In the genomic region with DNA sequence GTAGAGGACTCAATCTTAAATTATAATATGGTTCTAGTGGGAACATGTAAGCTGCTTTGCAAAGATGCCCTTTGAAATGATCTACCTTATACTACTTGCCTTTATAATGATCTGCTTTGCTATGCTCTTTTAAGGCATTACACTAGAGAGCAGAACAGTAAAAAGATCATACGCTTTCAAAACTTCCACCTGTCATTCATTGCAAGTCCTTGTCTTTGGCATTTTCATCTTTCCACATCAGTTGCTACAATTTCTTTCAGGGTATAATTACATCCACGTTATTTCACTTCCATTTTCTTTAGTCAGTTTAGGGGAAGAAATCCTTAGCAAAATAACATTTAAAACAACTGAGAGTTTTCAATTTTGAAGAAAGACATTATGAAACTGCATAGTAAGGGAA, we compare ENCODE assay signal across 33 cellular contexts.
"Had no signal": no experiment of that assay in that cellular context is flagged by ENCODE, and none has a peak within 500 bp of the region (broad histone marks: within the 10 kb centered on the region; RNA-seq: fewer than 3 reads in every experiment).

No MANE protein-coding gene starts in this region.

- H3K27ac ChIP-seq: KMS-11 had no signal

- H3K9me3 ChIP-seq: MG63 had no signal

- H3K27me3 ChIP-seq: MG63 had no signal

- H3K9ac ChIP-seq: KMS-11 had no signal

- DNase-seq: Kasumi-1, KG1, MG63, MM.1S, MV-4-11, NCI-H1048, NCI-H1092, NCI-H1092 treated with DMSO at 0.1 percent for 48 hours, NCI-H1105, NCI-H1105 treated with DMSO at 0.1 percent for 48 hours, NCI-H1417, NCI-H1417 treated with DMSO at 0.1 percent for 48 hours, NCI-H1436, NCI-H1436 treated with DMSO at 0.1 percent for 48 hours, NCI-H146, NCI-H1694, NCI-H1694 treated with DMSO at 0.1 percent for 48 hours, NCI-H187, NCI-H187 treated with DMSO at 0.1 percent for 48 hours, NCI-H1930, NCI-H2029, NCI-H2029 treated with DMSO at 0.1 percent for 48 hours, NCI-H2081, NCI-H2081 treated with DMSO at 0.1 percent for 48 hours, NCI-H2107, NCI-H2171, NCI-H2171 treated with DMSO at 0.1 percent for 48 hours, NCI-H2227 treated with DMSO at 0.1 percent for 48 hours, NCI-H226, NCI-H345, NCI-H446, NCI-H446 treated with DMSO at 0.1 percent for 48 hours had no signal

- H3K36me3 ChIP-seq: MG63 had no signal

- H3K4me3 ChIP-seq: MG63 had no signal

- H3K4me2 ChIP-seq: KMS-11 had no signal
